8 cellular contexts compared by ENCODE assay signal in genomic region chr2:191869178-191869577, GRCh38. TPM values are rescaled to one million over a fixed set of nuclear protein-coding genes. Genes with fewer than 3 reads are reported as not detected.
A peak's percentile ranks its signal among the peaks of the same experiment; 100 is the strongest.
DNase-seq lines count a peak whose midpoint lies in the region; ATAC-seq and TF ChIP-seq lines count a peak whose summit lies in the region.

No MANE protein-coding gene starts in this region.

- no peak for TF ChIP-seq EP300 in gastroesophageal sphincter (IDR thresholded peaks at IDR 0.05)

- CTCF ChIA-PET in AG04449 (lab: Yijun Ruan, JAX), result interaction anchor here (0.6 to 5.1 kb wide), 14 partner anchors 9 to 406 kb away, joined by 3 to 92 read pairs (median 4); no protein-coding TSS in a partner anchor

- H3K27me3 ChIP-seq in gastroesophageal sphincter, result no peaks in the 10 kb centered on the region

- H3K4me1 ChIP-seq in gastroesophageal sphincter, result peaks cover 22 to 51% (median 33%) of the 10 kb centered on the region in 3 donors

- H3K27ac ChIP-seq in gastroesophageal sphincter, result peak overlapping the region in 3 of 4 donors; percentile 50 to 87 (median 81)

- no peaks in the 10 kb centered on the region for H3K9me3 ChIP-seq in gastroesophageal sphincter

- no peak for TF ChIP-seq POLR2A in gastroesophageal sphincter (IDR thresholded peaks at IDR 0.05)

- H3K4me3 ChIP-seq in AG04449 (ENCODE audit: low read depth, low read length) (no peak overlapping the region), gastroesophageal sphincter (no peak overlapping the region)

- H3K36me3 ChIP-seq in gastroesophageal sphincter, result no peaks in the 10 kb centered on the region

- DNase-seq in AG04449 (ENCODE audit: low read depth, low spot score) (no peak), NCI-H774 (lab: John Stamatoyannopoulos, UW) (peak; percentile 43), activated gamma-delta T cell treated with Interleukin-2 at 50 U/mL for 16 hours (no peak), SK-N-DZ (ENCODE audit: low spot score) (no peak), cerebellar nuclear complex (lab: John Stamatoyannopoulos, UW) (no peak)

- POLR2A ChIA-PET in AG04449 (lab: Yijun Ruan, JAX), result no interaction called here

- 65 to 75% methylated on average over 4 to 6 of the region's 6 CpGs for WGBS in gastroesophageal sphincter (ENCODE audit: low coverage in 1 of 2), 2 donors

- TF ChIP-seq CTCF in AG04449 (IDR thresholded peaks at IDR 0.05; ENCODE audit: insufficient read depth, low read length, missing control alignments) (peak; percentile 32), gastroesophageal sphincter (IDR thresholded peaks at IDR 0.05) (no peak)

- ATAC-seq in GM18909 (IDR thresholded peaks at IDR 0.05; ENCODE audit: poor library complexity, unreplicated experiment) (peak; percentile 46), gastroesophageal sphincter (no peak), HG02852 (IDR thresholded peaks at IDR 0.05; ENCODE audit: unreplicated experiment) (no peak)

RNA-seq across cellular contexts. Expression of gene CAVIN2, which starts 22.3 kb away (rescaled TPM):
- 100 to 1,000 TPM in 3 of 4 donors, 10 to 100 TPM in 1; 72.8 to 192 (median 129) TPM for total RNA-seq in gastroesophageal sphincter
- not detected in 2 replicates for polyA plus RNA-seq in SK-N-DZ (2014; cell fraction: cytosol; rRNA removed)
- not detected in 2 replicates for polyA plus RNA-seq in SK-N-DZ (2014; cell fraction: nucleus; rRNA removed)
